Comparison of ENCODE assay signal across 4 cellular contexts in the genomic region with DNA sequence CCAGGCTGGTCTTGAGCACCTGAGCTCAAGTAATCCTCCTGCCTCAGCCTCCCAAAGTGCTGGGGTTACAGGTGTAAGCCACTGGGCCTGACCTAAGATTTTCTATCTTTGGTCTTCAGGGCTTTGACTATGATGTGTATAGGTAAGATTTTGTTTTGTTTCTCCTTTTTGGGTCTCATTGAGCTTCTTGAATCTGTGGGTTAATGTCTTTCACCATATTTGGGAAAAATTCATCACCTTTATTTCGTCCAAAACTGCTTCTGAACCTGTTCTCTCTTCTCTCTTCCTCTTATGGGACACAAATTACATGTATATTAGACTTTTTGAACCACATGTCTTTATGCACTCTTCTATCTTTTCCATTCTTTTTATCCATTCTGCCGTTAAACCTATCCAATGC.
"Had no signal": no experiment of that assay in that cellular context is flagged by ENCODE, and none has a peak within 500 bp of the region (broad histone marks: within the 10 kb centered on the region; RNA-seq: fewer than 3 reads in every experiment).

No MANE protein-coding gene starts in this region.

- H3K27ac ChIP-seq: HL-60, KMS-11 had no signal

- H3K4me3 ChIP-seq: K562 had no signal

- ATAC-seq: HepG2, K562 had no signal
